In the genomic region with DNA sequence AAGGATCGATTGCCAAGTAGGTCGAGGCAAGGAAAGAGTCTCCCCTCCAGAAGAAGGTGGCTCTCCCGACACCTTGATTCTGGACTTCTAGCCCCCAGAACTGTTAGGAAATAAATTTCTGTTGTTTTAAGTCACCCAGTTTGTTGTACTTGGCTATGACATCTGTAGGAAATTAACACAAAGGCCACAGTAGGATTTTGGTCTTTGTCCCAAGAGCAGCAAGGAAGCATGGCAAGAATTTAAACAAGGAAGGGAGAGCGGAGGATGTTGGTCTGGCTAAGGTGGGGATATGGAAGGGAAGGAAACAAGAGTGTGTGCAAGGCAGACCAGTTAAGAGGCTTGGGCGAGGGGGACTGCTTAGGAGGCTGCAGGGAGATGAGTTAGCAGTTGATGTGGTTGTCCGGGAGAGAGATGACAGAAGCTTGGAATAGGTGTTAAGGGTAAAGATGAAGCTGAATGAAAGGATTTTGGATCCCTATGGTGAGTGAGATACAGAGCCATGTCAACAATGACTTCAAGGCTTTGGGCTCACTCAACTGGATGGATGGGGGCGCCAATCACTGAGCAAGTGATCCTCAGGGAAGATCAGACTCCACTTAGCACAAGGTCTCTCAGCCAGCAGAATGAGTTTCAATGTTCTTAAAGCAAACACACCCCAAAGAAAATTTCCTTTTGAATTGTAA, we compare ENCODE assay signal across 1 cellular context.
TF ChIP-seq lines count a peak whose summit lies in the region.

No MANE protein-coding gene starts in this region.

TF ChIP-seq in IMR-90, 13 proteins besides CTCF, POLR2A, EP300 and RAD21 (continued from another document):
- TF ChIP-seq NFE2L2 (IDR thresholded peaks at IDR 0.05; ENCODE audit: low read depth, low read length): no peak
- TF ChIP-seq, protein P1, sequence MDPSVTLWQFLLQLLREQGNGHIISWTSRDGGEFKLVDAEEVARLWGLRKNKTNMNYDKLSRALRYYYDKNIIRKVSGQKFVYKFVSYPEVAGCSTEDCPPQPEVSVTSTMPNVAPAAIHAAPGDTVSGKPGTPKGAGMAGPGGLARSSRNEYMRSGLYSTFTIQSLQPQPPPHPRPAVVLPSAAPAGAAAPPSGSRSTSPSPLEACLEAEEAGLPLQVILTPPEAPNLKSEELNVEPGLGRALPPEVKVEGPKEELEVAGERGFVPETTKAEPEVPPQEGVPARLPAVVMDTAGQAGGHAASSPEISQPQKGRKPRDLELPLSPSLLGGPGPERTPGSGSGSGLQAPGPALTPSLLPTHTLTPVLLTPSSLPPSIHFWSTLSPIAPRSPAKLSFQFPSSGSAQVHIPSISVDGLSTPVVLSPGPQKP (IDR thresholded peaks at IDR 0.05; ENCODE audit: borderline replicate concordance, low read depth, low read length): no peak
- no peak for TF ChIP-seq FOS (IDR thresholded peaks at IDR 0.05; ENCODE audit: low read depth, low read length)
- TF ChIP-seq SMC3 (IDR thresholded peaks at IDR 0.05; ENCODE audit: low read depth, low read length): no peak
- TF ChIP-seq CHD1 (IDR thresholded peaks at IDR 0.05; ENCODE audit: low read depth, low read length): no peak
